In the genomic region with DNA sequence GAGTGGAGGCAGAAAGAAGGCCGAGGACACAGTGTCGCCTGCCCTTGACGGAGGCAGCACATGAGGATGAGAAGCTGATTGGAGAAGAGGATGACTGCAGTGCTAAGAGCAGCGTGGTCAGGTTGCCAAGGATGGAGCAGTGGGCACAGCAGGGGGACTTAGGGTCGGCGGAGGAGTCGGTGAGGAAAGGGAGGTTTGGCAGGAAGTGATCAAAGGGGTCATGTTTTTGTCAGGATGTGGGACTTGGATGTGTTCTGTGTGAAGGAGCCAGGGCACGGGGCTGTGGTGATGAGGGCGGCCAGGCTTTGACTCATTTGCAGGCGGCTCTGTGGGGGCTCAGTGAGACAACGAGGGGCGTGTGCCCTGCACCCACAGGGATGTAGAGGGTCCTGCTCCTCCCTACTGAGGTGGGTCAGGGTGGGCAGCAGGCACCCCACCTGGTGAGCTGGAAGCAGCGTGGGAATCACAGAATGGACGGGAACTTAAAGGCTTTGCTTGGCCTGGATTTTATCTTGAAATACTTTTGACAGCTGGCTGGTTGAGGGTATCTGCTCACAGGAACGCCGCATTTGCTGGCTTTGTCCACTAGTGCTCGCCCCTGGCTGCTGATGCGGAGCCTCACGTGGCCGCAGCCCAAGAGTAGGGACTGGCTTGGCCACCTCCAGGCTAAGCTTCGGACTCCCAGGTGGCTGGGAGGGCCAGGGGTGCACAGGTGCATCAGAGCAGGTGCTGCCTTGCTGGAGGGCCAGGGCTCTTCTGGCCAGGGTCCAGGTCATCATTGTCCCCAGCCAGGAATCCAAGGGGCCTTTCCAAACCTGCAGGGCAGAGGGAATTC, we compare ENCODE assay signal across 1 cellular context.
TF ChIP-seq lines count a peak whose summit lies in the region.

No MANE protein-coding gene starts in this region.

TF ChIP-seq in SK-N-SH treated with all-trans-retinoic acid at 6 μM for 48 hours, 23 proteins besides CTCF, POLR2A, EP300 and RAD21 (continued from another document):
- TF ChIP-seq, protein P1, sequence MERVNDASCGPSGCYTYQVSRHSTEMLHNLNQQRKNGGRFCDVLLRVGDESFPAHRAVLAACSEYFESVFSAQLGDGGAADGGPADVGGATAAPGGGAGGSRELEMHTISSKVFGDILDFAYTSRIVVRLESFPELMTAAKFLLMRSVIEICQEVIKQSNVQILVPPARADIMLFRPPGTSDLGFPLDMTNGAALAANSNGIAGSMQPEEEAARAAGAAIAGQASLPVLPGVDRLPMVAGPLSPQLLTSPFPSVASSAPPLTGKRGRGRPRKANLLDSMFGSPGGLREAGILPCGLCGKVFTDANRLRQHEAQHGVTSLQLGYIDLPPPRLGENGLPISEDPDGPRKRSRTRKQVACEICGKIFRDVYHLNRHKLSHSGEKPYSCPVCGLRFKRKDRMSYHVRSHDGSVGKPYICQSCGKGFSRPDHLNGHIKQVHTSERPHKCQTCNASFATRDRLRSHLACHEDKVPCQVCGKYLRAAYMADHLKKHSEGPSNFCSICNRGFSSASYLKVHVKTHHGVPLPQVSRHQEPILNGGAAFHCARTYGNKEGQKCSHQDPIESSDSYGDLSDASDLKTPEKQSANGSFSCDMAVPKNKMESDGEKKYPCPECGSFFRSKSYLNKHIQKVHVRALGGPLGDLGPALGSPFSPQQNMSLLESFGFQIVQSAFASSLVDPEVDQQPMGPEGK (CRISPR knock-in tag; IDR thresholded peaks at IDR 0.05; ENCODE audit: borderline replicate concordance), result no peak
- TF ChIP-seq ISL1 (CRISPR knock-in tag; IDR thresholded peaks at IDR 0.05), result no peak
- TF ChIP-seq ZC3H10 (CRISPR knock-in tag; IDR thresholded peaks at IDR 0.05), result no peak
- no peak for TF ChIP-seq SNAI2 (CRISPR knock-in tag; IDR thresholded peaks at IDR 0.05)
